ENCODE assay signal across 8 cellular contexts in the genomic region with DNA sequence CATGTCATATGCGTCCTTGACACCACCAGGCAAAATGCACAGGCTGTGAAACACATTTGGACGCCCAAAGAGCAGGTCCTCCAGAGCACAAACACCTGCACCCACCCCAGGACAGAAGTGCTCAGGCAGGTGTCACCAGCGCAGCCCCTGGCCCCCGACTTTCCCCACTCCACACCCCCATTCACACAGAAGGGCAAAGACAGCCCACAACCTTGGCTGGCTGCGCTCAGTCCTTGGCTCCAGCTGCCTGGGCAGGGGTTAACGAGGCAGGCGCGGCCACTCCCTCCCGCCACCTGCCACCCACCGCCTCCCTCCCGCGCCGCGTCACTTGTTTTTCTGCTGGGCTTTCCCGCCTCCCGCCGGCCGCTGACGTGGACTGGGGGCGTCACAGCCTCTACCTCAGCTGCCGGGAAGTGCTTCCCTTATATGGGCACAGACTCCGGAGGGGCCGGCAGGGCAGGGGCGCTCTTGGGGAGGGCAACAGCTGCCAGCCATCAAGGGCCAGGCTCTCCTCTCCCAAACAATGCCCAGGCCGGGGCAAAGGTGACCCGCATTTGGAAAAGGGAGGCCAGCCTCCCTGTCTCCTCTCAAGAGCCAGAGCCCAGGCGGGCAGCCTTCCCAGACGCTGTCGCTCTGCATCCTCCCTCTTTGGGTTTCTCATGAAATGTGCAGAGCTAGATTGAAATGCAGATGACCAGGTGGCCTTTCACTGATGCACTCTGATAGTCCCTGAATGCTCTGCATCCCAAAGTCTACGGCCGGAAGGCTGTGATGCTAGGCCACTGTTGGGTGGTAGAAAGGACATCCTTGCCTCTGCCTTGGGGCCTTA. TPM values are rescaled to one million over a fixed set of nuclear protein-coding genes. Genes with fewer than 3 reads are reported as not detected.
A peak's percentile ranks its signal among the peaks of the same experiment; 100 is the strongest.
DNase-seq lines count a peak whose midpoint lies in the region; ATAC-seq and TF ChIP-seq lines count a peak whose summit lies in the region.

No MANE protein-coding gene starts in this region.

- H3K9me3 Mint-ChIP-seq in CD14-positive monocyte (peaks cover 0 to 4% (median 0%) of the 10 kb centered on the region in 7 donors), glutamatergic neuron (ENCODE audit: unreplicated experiment) (peaks cover 3% of the 10 kb centered on the region)
- H3K9me3 Mint-ChIP-seq in activated naive CD4-positive, alpha-beta T cell treated with anti-CD3 and anti-CD28 coated beads, Interleukin-2, amount 10 ng/mL, durations not matched to agents 7 days and 5 days: no peaks in the 10 kb centered on the region

- intact Hi-C loops in CD14-positive monocyte (cut with micrococcal nuclease) (loop anchor here in 1 of 2 donors (1.0 kb wide), 1 partner anchor 15 kb away; the partner anchor contains the start of gene BTG2), OCI-LY7 (cut with micrococcal nuclease; ENCODE audit: unreplicated experiment) (loop anchor here (1.0 to 5.0 kb wide), 3 partner anchors 9 to 1227 kb away; partner anchors contain the start of gene MDM4)

- peaks cover 64% of the 10 kb centered on the region for H3K4me1 Mint-ChIP-seq in CD14-positive monocyte
- H3K4me1 Mint-ChIP-seq in activated naive CD4-positive, alpha-beta T cell treated with anti-CD3 and anti-CD28 coated beads, Interleukin-2, amount 10 ng/mL, durations not matched to agents 7 days and 5 days: peaks cover 80% of the 10 kb centered on the region
- H3K4me1 Mint-ChIP-seq in glutamatergic neuron (ENCODE audit: low read depth, unreplicated experiment): peaks cover 68% of the 10 kb centered on the region

- no peak for TF ChIP-seq CTCF in CD14-positive monocyte (IDR thresholded peaks at IDR 0.05)
- TF ChIP-seq CTCF in OCI-LY7 (conservative IDR thresholded peaks at IDR 0.05; ENCODE audit: low read length): 0 out of 2 replicates have a peak, but pooled peaks have one; percentile 17
- TF ChIP-seq CTCF in glutamatergic neuron (IDR thresholded peaks at IDR 0.05; ENCODE audit: partially characterized antibody, unreplicated experiment): no peak

- no peaks in the 10 kb centered on the region for H4K20me1 ChIP-seq in OCI-LY7 (ENCODE audit: insufficient read depth, low read length)

- peaks cover 18% of the 10 kb centered on the region; the same call in 1 of the 2 replicates for H3K79me2 ChIP-seq in OCI-LY7 (ENCODE audit: insufficient read depth, low read depth, low read length)

- H3K4me2 ChIP-seq in OCI-LY7 (ENCODE audit: low read length): peak overlapping the region; percentile 93

- H3K9me2 ChIP-seq in OCI-LY7 (ENCODE audit: insufficient read depth, low read length): no peaks in the 10 kb centered on the region

- no TSS peak for BruUV-seq in OCI-LY7 (replicated peaks; lab: Mats Ljungman, UMichigan)

- H3K9me3 ChIP-seq in OCI-LY7 (ENCODE audit: low read length): no peaks in the 10 kb centered on the region

- peak overlapping the region; percentile 99 for H3K27ac ChIP-seq in OCI-LY7 (ENCODE audit: low read depth, low read length, poor library complexity, severe bottlenecking)
- peak overlapping the region; percentile 97 for H3K27ac ChIP-seq in substantia nigra (ENCODE audit: low read depth, low read length, poor library complexity, severe bottlenecking)

- POLR2A ChIA-PET in OCI-LY7 (lab: Charles Lee): interaction anchor here (0.8 to 23.3 kb wide), 5 partner anchors 9 to 48 kb away, joined by 3 to 458 read pairs (median 32); partner anchors contain the start of gene BTG2

- H3K27me3 Mint-ChIP-seq in CD14-positive monocyte (ENCODE audit: low read depth in 3 of 3) (peaks cover 0 to 2% (median 0%) of the 10 kb centered on the region in 3 donors), glutamatergic neuron (ENCODE audit: unreplicated experiment) (peaks cover 8% of the 10 kb centered on the region)
- no peaks in the 10 kb centered on the region for H3K27me3 Mint-ChIP-seq in activated naive CD4-positive, alpha-beta T cell treated with anti-CD3 and anti-CD28 coated beads, Interleukin-2, amount 10 ng/mL, durations not matched to agents 7 days and 5 days

- H3K4me3 ChIP-seq in OCI-LY7 (ENCODE audit: low read depth, low read length, poor library complexity, severe bottlenecking): peak overlapping the region; percentile 63

- no peak overlapping the region for H2AFZ ChIP-seq in OCI-LY7 (ENCODE audit: low read length)

- CTCF ChIA-PET in OCI-LY7 (lab: Charles Lee; ENCODE audit: unreplicated experiment): interaction anchor here (0.6 to 1.5 kb wide), 4 partner anchors 13 to 80 kb away, joined by 3 to 5 read pairs (median 4); no protein-coding TSS in a partner anchor
- CTCF ChIA-PET in activated naive CD4-positive, alpha-beta T cell treated with anti-CD3 and anti-CD28 coated beads, Interleukin-2, amount 10 ng/mL, durations not matched to agents 7 days and 5 days (lab: Charles Lee): interaction anchor here (0.8 to 7.8 kb wide), 9 partner anchors 12 to 49 kb away, joined by 3 to 71 read pairs (median 12); no protein-coding TSS in a partner anchor

- no peaks in the 10 kb centered on the region for H3K36me3 ChIP-seq in OCI-LY7 (ENCODE audit: insufficient read depth, low read length)

- H3K27ac Mint-ChIP-seq in CD14-positive monocyte (peak overlapping the region; percentile 99 to 100 (median 100)), glutamatergic neuron (ENCODE audit: unreplicated experiment) (peak overlapping the region; percentile 95)
- peak overlapping the region; percentile 100 for H3K27ac Mint-ChIP-seq in activated naive CD4-positive, alpha-beta T cell treated with anti-CD3 and anti-CD28 coated beads, Interleukin-2, amount 10 ng/mL, durations not matched to agents 7 days and 5 days

- H3K36me3 Mint-ChIP-seq in CD14-positive monocyte (peaks cover 4 to 11% of the 10 kb centered on the region in 2 donors), glutamatergic neuron (ENCODE audit: unreplicated experiment) (no peaks in the 10 kb centered on the region)
- H3K36me3 Mint-ChIP-seq in activated naive CD4-positive, alpha-beta T cell treated with anti-CD3 and anti-CD28 coated beads, Interleukin-2, amount 10 ng/mL, durations not matched to agents 7 days and 5 days: no peaks in the 10 kb centered on the region

- H3K4me1 ChIP-seq in OCI-LY7 (ENCODE audit: insufficient read depth, low read length, poor library complexity, severe bottlenecking): peaks cover 99% of the 10 kb centered on the region

- peak; percentile 49 for ATAC-seq in GM19463 (IDR thresholded peaks at IDR 0.05; ENCODE audit: unreplicated experiment)

- peak; percentile 96 for DNase-seq in CD14-positive monocyte (ENCODE audit: low spot score)
- peak; percentile 78 for DNase-seq in HuH-7 (ENCODE audit: low spot score)
- peak; percentile 96 for DNase-seq in OCI-LY7 (ENCODE audit: low spot score)
- peak; percentile 99 for DNase-seq in activated naive CD4-positive, alpha-beta T cell treated with anti-CD3 and anti-CD28 coated beads, Interleukin-2, amount 10 ng/mL, durations not matched to agents 7 days and 5 days
- DNase-seq in glutamatergic neuron: peak; percentile 89
- peak; percentile 55 to 99 (median 90) for DNase-seq in nucleus accumbens (lab: John Stamatoyannopoulos, UW)
- peak; percentile 35 to 99 (median 88) for DNase-seq in substantia nigra (lab: John Stamatoyannopoulos, UW)

- H3K4me3 Mint-ChIP-seq in CD14-positive monocyte: peak overlapping the region; percentile 69 to 84
- H3K4me3 Mint-ChIP-seq in activated naive CD4-positive, alpha-beta T cell treated with anti-CD3 and anti-CD28 coated beads, Interleukin-2, amount 10 ng/mL, durations not matched to agents 7 days and 5 days: peak overlapping the region; percentile 76
- peak overlapping the region; percentile 74 for H3K4me3 Mint-ChIP-seq in glutamatergic neuron (ENCODE audit: unreplicated experiment)

RNA-seq across cellular contexts. Expression of gene BTG2, which starts 14.8 kb away (rescaled TPM):
- polyA plus RNA-seq in CD14-positive monocyte: 100 to 1,000 TPM; 293 to 483 TPM
- 146 and 156 TPM in 2 replicates for total RNA-seq in OCI-LY7 (2014; rRNA removed; shearing (Covaris generic))
- total RNA-seq in OCI-LY7 (2022) (99.5 and 102 TPM in 2 replicates), glutamatergic neuron (ENCODE audit: unreplicated experiment) (88.6 TPM)

Comparison
In these comparisons a context has a peak if more than half of its experiments do, and no peak if none do; other contexts are left out.
1. Peak in every context shown above with its lines: DNase-seq, ATAC-seq, H3K4me3 ChIP-seq and H3K27ac ChIP-seq.